In the genomic region with DNA sequence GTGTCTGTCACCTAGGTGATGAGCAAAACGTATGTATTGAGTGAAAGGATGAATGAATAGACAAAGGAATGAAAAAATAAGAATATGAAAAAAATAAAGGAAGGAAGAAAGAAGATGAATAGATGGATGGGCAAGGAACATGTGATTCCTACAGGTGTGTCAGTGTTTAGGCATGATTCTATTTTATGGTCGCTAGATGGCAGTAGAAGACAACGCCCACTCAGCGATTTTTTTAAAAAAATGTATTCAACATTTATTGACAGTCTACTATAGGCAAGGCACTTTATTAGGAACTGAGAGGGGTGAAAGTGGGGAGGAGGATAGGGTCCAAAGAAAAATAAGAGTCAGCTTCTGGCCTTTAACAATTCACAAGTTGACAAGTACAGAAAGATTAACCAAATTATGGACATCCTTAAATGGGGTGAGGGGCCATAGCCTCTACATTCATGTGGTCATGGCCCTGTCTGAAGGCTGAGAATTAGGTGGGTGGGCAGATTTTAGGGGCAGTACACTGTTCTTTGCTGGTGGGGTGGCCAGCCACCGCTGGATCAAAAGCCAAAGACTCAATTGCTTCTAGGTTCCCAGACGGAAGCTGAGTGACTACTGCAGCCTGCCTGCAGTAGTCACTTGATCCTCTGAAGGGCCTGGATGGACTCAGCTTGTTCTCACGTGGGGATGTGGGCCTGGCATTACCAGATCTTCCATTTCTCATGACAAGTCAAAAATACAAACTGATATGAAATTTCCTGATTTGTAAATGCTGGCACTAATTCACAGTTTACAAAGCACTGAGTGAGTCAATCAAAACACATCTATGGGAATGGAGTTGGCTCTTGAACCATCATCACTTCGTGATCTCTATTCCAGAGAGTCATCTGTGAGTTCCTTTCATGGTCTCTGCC, we compare ENCODE assay signal across 8 cellular contexts.
DNase-seq lines count a peak whose midpoint lies in the region; ATAC-seq and TF ChIP-seq lines count a peak whose summit lies in the region.

No MANE protein-coding gene starts in this region.

- H3K36me3 ChIP-seq in GM06990 (ENCODE audit: control insufficient read depth, insufficient read depth, low read length) (no peaks in the 10 kb centered on the region), mammary epithelial cell (ENCODE audit: insufficient read depth, low read length) (no peaks in the 10 kb centered on the region)

- no peak overlapping the region for H2AFZ ChIP-seq in mammary epithelial cell (ENCODE audit: low read depth, low read length)

- TF ChIP-seq CTCF in AG04450 (IDR thresholded peaks at IDR 0.05; ENCODE audit: low read depth, low read length), result peak; percentile 72
- peak; percentile 63 for TF ChIP-seq CTCF in GM06990 (IDR thresholded peaks at IDR 0.05; ENCODE audit: insufficient read depth, low read length, poor library complexity, severe bottlenecking)
- peak; percentile 73 to 79 for TF ChIP-seq CTCF in mammary epithelial cell (conservative IDR thresholded peaks at IDR 0.05 in 1 of 2, IDR thresholded peaks at IDR 0.05 in 1 of 2; ENCODE audit: extremely low read depth in 1 of 2, insufficient read depth in 1 of 2, low read depth in 1 of 2, low read length in 2 of 2)

- ATAC-seq in GM21723 (IDR thresholded peaks at IDR 0.05; ENCODE audit: unreplicated experiment), result no peak

- peaks cover 21% of the 10 kb centered on the region for H3K4me1 ChIP-seq in mammary epithelial cell (ENCODE audit: insufficient read depth, low read length)

- no peaks in the 10 kb centered on the region for H3K79me2 ChIP-seq in mammary epithelial cell (ENCODE audit: insufficient read depth, low read length)

- CTCF ChIA-PET in AG04450 (lab: Charles Lee) (interaction anchor here (0.5 to 6.6 kb wide), 50 partner anchors 8 to 1983 kb away, joined by 3 to 205 read pairs (median 4); partner anchors contain the start of genes CENPL, PIGC and TNFSF4), mammary epithelial cell (lab: Charles Lee; ENCODE audit: low non-redundant PET) (interaction anchor here (0.6 kb wide), 1 partner anchor 651 kb away, joined by 4 read pairs; no protein-coding TSS in a partner anchor)

- H3K27ac ChIP-seq in AG04450 (ENCODE audit: low read depth, low read length) (no peak overlapping the region), mammary epithelial cell (ENCODE audit: insufficient read depth, low read depth, low read length) (no peak overlapping the region)

- H3K9me3 ChIP-seq in AG04450 (ENCODE audit: control insufficient read depth, insufficient read depth, low read length) (no peaks in the 10 kb centered on the region), mammary epithelial cell (replicated peaks; ENCODE audit: insufficient read depth, low read length) (no peaks in the 10 kb centered on the region)

- in situ Hi-C loops in mammary epithelial cell (cut with MboI; ENCODE audit: low sequenced_read_pairs in 2 of 2), result loop anchor here (10.0 to 25.0 kb wide), 3 partner anchors 452 to 1069 kb away; partner anchors contain the start of genes CENPL (in 1 of the 2), DARS2 (in 1 of the 2) and TNFSF4 (in 1 of the 2)

- POLR2A ChIA-PET in AG04450 (lab: Yijun Ruan, JAX), result interaction anchor here (1.2 kb wide), 1 partner anchor 1125 kb away, joined by 3 read pairs; the partner anchor contains the start of genes GAS5 and ZBTB37

- H3K4me3 ChIP-seq in AG04450 (ENCODE audit: low read depth, low read length) (no peak overlapping the region), GM06990 (replicated peaks; ENCODE audit: low read depth, low read length) (no peak overlapping the region), mammary epithelial cell (replicated peaks in 1 of 3; ENCODE audit: insufficient read depth in 1 of 3, low read depth in 2 of 3, low read length in 3 of 3) (no peak overlapping the region)

- WGBS in mammary epithelial cell (ENCODE audit: low coverage, missing lambda C conversion rate), result 26% methylated on average over 7 of the region's 8 CpGs

- DNase-seq in AG04450 (ENCODE audit: low read depth, low spot score) (no peak), GM06990 (ENCODE audit: extremely low read depth, insufficient read length) (no peak), NCI-H2171 treated with DMSO at 0.1 percent for 48 hours (lab: John Stamatoyannopoulos, UW) (peak; percentile 63), mammary epithelial cell (peak; percentile 40), midbrain (lab: John Stamatoyannopoulos, UW) (peak; percentile 7), inferior parietal cortex (ENCODE audit: extremely low spot score) (no peak), COLO829 (ENCODE audit: low spot score) (no peak)

- no TSS peak for BruUV-seq in mammary epithelial cell (replicated peaks; lab: Mats Ljungman, UMichigan)

- H3K9ac ChIP-seq in mammary epithelial cell (ENCODE audit: insufficient read depth, low read length), result no peak overlapping the region

- H3K27me3 ChIP-seq in AG04450 (ENCODE audit: control insufficient read depth, insufficient read depth, low read length) (peaks cover 2% of the 10 kb centered on the region), GM06990 (replicated peaks; ENCODE audit: control insufficient read depth, insufficient read depth, low read length) (no peaks in the 10 kb centered on the region), mammary epithelial cell (ENCODE audit: insufficient read depth, low read length) (no peaks in the 10 kb centered on the region)

- no peaks in the 10 kb centered on the region for H4K20me1 ChIP-seq in mammary epithelial cell (ENCODE audit: insufficient read depth, low read length)

- intact Hi-C loops in mammary epithelial cell (cut with micrococcal nuclease), result loop anchor here (1.0 to 10.0 kb wide), 6 partner anchors 172 to 1332 kb away; partner anchors contain the start of genes CENPL, DARS2 and KLHL20

- H3K4me2 ChIP-seq in mammary epithelial cell (ENCODE audit: insufficient read depth, low read depth, low read length), result no peak overlapping the region

- dilution Hi-C loops in mammary epithelial cell (cut with HindIII; ENCODE audit: low sequenced_read_pairs), result no loop called here

Comparison
In these comparisons a context has a peak if more than half of its experiments do, and no peak if none do; other contexts are left out.
1. DNase-seq: peak in NCI-H2171 treated with DMSO at 0.1 percent for 48 hours (single experiment), mammary epithelial cell (single experiment) and midbrain (single experiment); none in AG04450 (single experiment), GM06990 (single experiment), inferior parietal cortex (single experiment) and COLO829 (single experiment).
2. Peak in every context shown above with its lines, with median percentiles within 50 percentile points of each other: CTCF ChIP-seq.